8 cellular contexts compared by ENCODE assay signal in genomic region chr3:23945903-23946751, GRCh38. TPM values are rescaled to one million over a fixed set of nuclear protein-coding genes. Genes with fewer than 3 reads are reported as not detected.
DNase-seq lines count a peak whose midpoint lies in the region; ATAC-seq lines count a peak whose summit lies in the region.

No MANE protein-coding gene starts in this region.

- peak overlapping the region; percentile 85 to 95 (median 89) for H3K4me2 ChIP-seq in BLaER1 treated with 17β-estradiol and CSF1 and Interleukin-3, amounts not matched to agents 10 nM and 100 nM

- H3K9ac ChIP-seq in BLaER1 treated with 17β-estradiol and CSF1 and Interleukin-3, amounts not matched to agents 10 nM and 100 nM: peak overlapping the region; percentile 86 to 98 (median 89)

- peaks cover 19 to 30% (median 24%) of the 10 kb centered on the region in 10 experiments; a peak in 19 of 20 replicates for H3K4me1 ChIP-seq in BLaER1 treated with 17β-estradiol and CSF1 and Interleukin-3, amounts not matched to agents 10 nM and 100 nM

- DNase-seq in NCI-H510A treated with DMSO at 0.1 percent for 48 hours (lab: John Stamatoyannopoulos, UW) (peak; percentile 94), left colon (peak; percentile 96 to 99)
- peak; percentile 97 for DNase-seq in activated CD4-positive, alpha-beta T cell treated with anti-CD3 and anti-CD28 coated beads for 4 hours
- DNase-seq in stimulated activated CD4-positive, alpha-beta T cell treated with anti-CD3 and anti-CD28 coated beads, Interleukin-1b, Interleukin-23, amount 100 ng/mL, for 4 hours (ENCODE audit: low read depth in 2 of 2): peak; percentile 97 to 98

- H3K9me3 ChIP-seq in BLaER1 treated with 17β-estradiol and CSF1 and Interleukin-3, amounts not matched to agents 10 nM and 100 nM (replicated peaks in 1 of 11): no peaks in the 10 kb centered on the region

- H3K36me3 ChIP-seq in BLaER1 treated with 17β-estradiol and CSF1 and Interleukin-3, amounts not matched to agents 10 nM and 100 nM: no peaks in the 10 kb centered on the region; a peak in 1 of 22 replicates

- intact Hi-C loops in left colon (cut with DNase I, micrococcal nuclease): no loop called here

- peaks cover 0 to 51% (median 42%) of the 10 kb centered on the region in 11 experiments; a peak in 11 of 22 replicates for H4K20me1 ChIP-seq in BLaER1 treated with 17β-estradiol and CSF1 and Interleukin-3, amounts not matched to agents 10 nM and 100 nM

- H3K27ac ChIP-seq in BLaER1 treated with 17β-estradiol and CSF1 and Interleukin-3, amounts not matched to agents 10 nM and 100 nM: peak overlapping the region; percentile 84 to 97 (median 87); a peak in 21 of 22 replicates
- peak overlapping the region; percentile 74 for H3K27ac ChIP-seq in cingulate gyrus (ENCODE audit: low read depth, low read length)

- H3K27me3 ChIP-seq in BLaER1 treated with 17β-estradiol and CSF1 and Interleukin-3, amounts not matched to agents 10 nM and 100 nM: peaks cover 6 to 28% (median 20%) of the 10 kb centered on the region in 11 experiments; a peak in 20 of 22 replicates

- ATAC-seq in GM19324 (IDR thresholded peaks at IDR 0.05; ENCODE audit: low FRiP score, unreplicated experiment): peak; percentile 82
- peak; percentile 66 for ATAC-seq in HG03457 (IDR thresholded peaks at IDR 0.05; ENCODE audit: unreplicated experiment)
- ATAC-seq in left colon: peak; percentile 89

- H3K4me3 ChIP-seq in BLaER1 treated with 17β-estradiol and CSF1 and Interleukin-3, amounts not matched to agents 10 nM and 100 nM: peak overlapping the region; percentile 68 to 88 (median 76)

RNA-seq across cellular contexts. Expression of gene NR1D2, which starts 1.0 kb away (rescaled TPM):
- total RNA-seq in left colon: 10 to 100 TPM; 23.1 to 29.4 TPM

RNA-seq across cellular contexts. Expression of gene RPL15, which starts 29.2 kb away (rescaled TPM):
- 1,000 to 10,000 TPM; 1,192 to 1,307 TPM for total RNA-seq in left colon

RNA-seq across cellular contexts. Expression of gene NKIRAS1, which starts 29.3 kb away (rescaled TPM):
- 1 to 10 TPM; 3.4 to 5.4 TPM for total RNA-seq in left colon

Comparison
In these comparisons a context has a peak if more than half of its experiments do, and no peak if none do; other contexts are left out.
1. Peak in every context shown above with its lines: DNase-seq, ATAC-seq, H3K4me3 ChIP-seq and H3K27ac ChIP-seq.